Comparison of ENCODE assay signal across 17 cellular contexts in genomic region chr4:55004831-55005230, GRCh38.
DNase-seq lines count a peak whose midpoint lies in the region; ATAC-seq and TF ChIP-seq lines count a peak whose summit lies in the region.
"Had no signal": no experiment of that assay in that cellular context is flagged by ENCODE, and none has a peak within 500 bp of the region (broad histone marks: within the 10 kb centered on the region; RNA-seq: fewer than 3 reads in every experiment).

No MANE protein-coding gene starts in this region.

- no peak overlapping the region for H2AFZ ChIP-seq in trophoblast cell (ENCODE audit: insufficient read depth, low read length, poor library complexity)

- no peak overlapping the region for H2BK12ac ChIP-seq in trophoblast cell (ENCODE audit: low read length)

- H4K91ac ChIP-seq in trophoblast cell (ENCODE audit: low read depth, low read length): no peak overlapping the region

- no peak overlapping the region for H3K14ac ChIP-seq in trophoblast cell (ENCODE audit: low read length)

- no peak overlapping the region for H2AK5ac ChIP-seq in trophoblast cell (ENCODE audit: low read length)

- H3K27me3 ChIP-seq in left ventricle myocardium inferior (ENCODE audit: low read depth) (no peaks in the 10 kb centered on the region), esophagus squamous epithelium (no peaks in the 10 kb centered on the region), trophoblast cell (ENCODE audit: insufficient read depth, low read length) (no peaks in the 10 kb centered on the region)
- H3K27me3 ChIP-seq: left lung had no signal

- H3K18ac ChIP-seq in trophoblast cell (ENCODE audit: low read length): no peak overlapping the region

- no peak overlapping the region for H3K4ac ChIP-seq in trophoblast cell (ENCODE audit: low read depth, low read length)

- H3K79me1 ChIP-seq in trophoblast cell (ENCODE audit: low read length): no peaks in the 10 kb centered on the region

- WGBS in esophagus squamous epithelium, 2 donors: 30 to 58% methylated on average over 1 of the region's 1 CpG
- WGBS in trophoblast cell (ENCODE audit: extremely low coverage, insufficient coverage, insufficient read length): no CpG with 5 or more reads among the region's 1 CpG

- H3K36me3 ChIP-seq in left ventricle myocardium inferior (no peaks in the 10 kb centered on the region), esophagus squamous epithelium (no peaks in the 10 kb centered on the region), trophoblast cell (ENCODE audit: control insufficient read depth in 1 of 2, insufficient read depth in 2 of 2, low read length in 2 of 2) (no peaks in the 10 kb centered on the region)
- H3K36me3 ChIP-seq: left lung had no signal

- H3K23ac ChIP-seq in trophoblast cell (ENCODE audit: low read length): no peak overlapping the region

- H3K27ac ChIP-seq in left ventricle myocardium inferior (replicated peaks) (peak overlapping the region; percentile 41), esophagus squamous epithelium (no peak overlapping the region), trophoblast cell (ENCODE audit: low read depth, low read length) (no peak overlapping the region)
- H3K27ac ChIP-seq: HL-60, left lung had no signal

- no peak overlapping the region for H2BK120ac ChIP-seq in trophoblast cell (ENCODE audit: insufficient read depth, low read length, poor library complexity)

- H3K4me3 ChIP-seq in cardiac fibroblast (replicated peaks in 1 of 2; ENCODE audit: low read depth in 2 of 2, low read length in 2 of 2) (no peak overlapping the region), left ventricle myocardium inferior (no peak overlapping the region), retinal pigment epithelial cell (ENCODE audit: low read length) (no peak overlapping the region), esophagus squamous epithelium (no peak overlapping the region), trophoblast cell (ENCODE audit: low read depth, low read length) (no peak overlapping the region)
- H3K4me3 ChIP-seq: left lung had no signal

- no peak overlapping the region for H2BK5ac ChIP-seq in trophoblast cell (ENCODE audit: low read depth, low read length, poor library complexity)

- H3K4me2 ChIP-seq in trophoblast cell (ENCODE audit: low read length): no peak overlapping the region

- no peaks in the 10 kb centered on the region for H3K79me2 ChIP-seq in trophoblast cell (ENCODE audit: control insufficient read depth, insufficient read depth, low read length, poor library complexity)

- no peak for TF ChIP-seq POLR2A in esophagus squamous epithelium (IDR thresholded peaks at IDR 0.05)

- no peak for TF ChIP-seq CTCF in cardiac fibroblast (IDR thresholded peaks at IDR 0.05; ENCODE audit: low read depth, low read length)
- peak; percentile 26 for TF ChIP-seq CTCF in left ventricle myocardium inferior (IDR thresholded peaks at IDR 0.05; ENCODE audit: borderline replicate concordance)
- TF ChIP-seq CTCF in retinal pigment epithelial cell (conservative IDR thresholded peaks at IDR 0.05; ENCODE audit: low read depth, low read length): peak; percentile 23
- TF ChIP-seq CTCF in esophagus squamous epithelium (IDR thresholded peaks at IDR 0.05): no peak

- ATAC-seq in GM18517 (IDR thresholded peaks at IDR 0.05; ENCODE audit: unreplicated experiment): no peak
- ATAC-seq: left lung had no signal

- H3K9me3 ChIP-seq in left ventricle myocardium inferior (replicated peaks) (no peaks in the 10 kb centered on the region), esophagus squamous epithelium (no peaks in the 10 kb centered on the region), trophoblast cell (ENCODE audit: insufficient read depth, low read depth, low read length) (no peaks in the 10 kb centered on the region)
- H3K9me3 ChIP-seq: left lung had no signal

- no peak overlapping the region for H3K9ac ChIP-seq in trophoblast cell (ENCODE audit: low read length)

- H4K8ac ChIP-seq in trophoblast cell (ENCODE audit: low read depth, low read length): no peak overlapping the region

- DNase-seq in NCI-H226 (peak; percentile 49), cardiac fibroblast (ENCODE audit: low read depth in 2 of 2) (peak; percentile 39 to 83), left ventricle myocardium inferior (no peak), retinal pigment epithelial cell (ENCODE audit: low read depth) (peak; percentile 26), esophagus squamous epithelium (lab: John Stamatoyannopoulos, UW) (no peak), trophoblast cell (no peak), NCI-H774 (lab: John Stamatoyannopoulos, UW) (no peak)
- DNase-seq: activated CD4-positive, alpha-beta T cell treated with anti-CD3 and anti-CD28 coated beads for 4 hours; activated naive CD8-positive, alpha-beta T cell treated with anti-CD3 and anti-CD28 coated beads, Interleukin-2, amount 10 ng/mL, durations not matched to agents 7 days and 5 days; central memory CD4-positive, alpha-beta T cell; erythroblast; IMR-90; left lung; NCI-H1436; retina had no signal

- H3K4me1 ChIP-seq in left ventricle myocardium inferior: peaks cover 26% of the 10 kb centered on the region
- no peaks in the 10 kb centered on the region for H3K4me1 ChIP-seq in esophagus squamous epithelium
- peaks cover 0 to 3% of the 10 kb centered on the region in 2 experiments for H3K4me1 ChIP-seq in trophoblast cell (ENCODE audit: control insufficient read depth in 1 of 2, insufficient read depth in 2 of 2, low read length in 2 of 2)
- H3K4me1 ChIP-seq: left lung had no signal

- no peak overlapping the region for H4K12ac ChIP-seq in trophoblast cell (ENCODE audit: low read depth, low read length)

- intact Hi-C loops in left ventricle myocardium inferior (cut with micrococcal nuclease) (no loop called here), esophagus squamous epithelium (cut with DNase I) (no loop called here)

Comparison
In these comparisons a context has a peak if more than half of its experiments do, and no peak if none do; other contexts are left out.
1. DNase-seq: peak in NCI-H226 (single experiment), cardiac fibroblast (2 of 2) and retinal pigment epithelial cell (single experiment); none in left ventricle myocardium inferior (single experiment), esophagus squamous epithelium (single experiment), trophoblast cell (0 of 2) and NCI-H774 (single experiment).
2. CTCF ChIP-seq: peak in left ventricle myocardium inferior (single experiment) and retinal pigment epithelial cell (single experiment); none in cardiac fibroblast (single experiment) and esophagus squamous epithelium (0 of 6).